ENCODE assay signal across 5 cellular contexts in genomic region chr10:129647563-129647962, GRCh38.
TF ChIP-seq lines count a peak whose summit lies in the region.

No MANE protein-coding gene starts in this region.

TF ChIP-seq in SK-N-SH, 30 proteins besides CTCF, POLR2A, EP300 and RAD21:
- TF ChIP-seq GABPA (IDR thresholded peaks at IDR 0.05; ENCODE audit: low read depth), result no peak
- TF ChIP-seq RFX5 (IDR thresholded peaks at IDR 0.05; ENCODE audit: low read length), result peak; percentile 95
TF ChIP-seq in SK-N-SH: peak in this region for 1.

TF ChIP-seq in SK-N-SH treated with all-trans-retinoic acid at 6 μM for 48 hours, 23 proteins besides CTCF, POLR2A, EP300 and RAD21 (continues in another document):
- TF ChIP-seq ZNF70 (CRISPR knock-in tag; IDR thresholded peaks at IDR 0.05) (no peak), TOX (CRISPR knock-in tag; IDR thresholded peaks at IDR 0.05; ENCODE audit: borderline replicate concordance) (no peak), ARNTL (CRISPR knock-in tag; IDR thresholded peaks at IDR 0.05; ENCODE audit: borderline replicate concordance, low read depth) (no peak), POU6F1 (CRISPR knock-in tag; IDR thresholded peaks at IDR 0.05; ENCODE audit: borderline replicate concordance, low read depth) (no peak), ZNF8 (CRISPR knock-in tag; IDR thresholded peaks at IDR 0.05) (no peak), PATZ1 (CRISPR knock-in tag; IDR thresholded peaks at IDR 0.05; ENCODE audit: borderline replicate concordance) (no peak), OSR1 (CRISPR knock-in tag; IDR thresholded peaks at IDR 0.05) (no peak)

TF ChIP-seq in A549, 52 proteins besides CTCF, POLR2A, EP300 and RAD21:
- TF ChIP-seq TP53 (CRISPR knock-in tag; IDR thresholded peaks at IDR 0.05) (no peak), RFX5 (IDR thresholded peaks at IDR 0.05) (0 out of 2 replicates have a peak, but pooled peaks have one; percentile 40), CHD4 (IDR thresholded peaks at IDR 0.05; ENCODE audit: borderline replicate concordance) (no peak), SREBF2 (IDR thresholded peaks at IDR 0.05) (no peak), USF2 (IDR thresholded peaks at IDR 0.05) (no peak)

TF ChIP-seq in H1, 55 proteins besides CTCF, POLR2A, EP300 and RAD21:
- no peak for TF ChIP-seq NANOG (IDR thresholded peaks at IDR 0.05; ENCODE audit: insufficient read depth, low read depth, low read length, poor library complexity, severe bottlenecking)
- peak; percentile 57; the same call in 1 of the 2 replicates for TF ChIP-seq RFX5 (IDR thresholded peaks at IDR 0.05; ENCODE audit: borderline replicate concordance, low read depth, low read length)

TF ChIP-seq in neural cell, 6 proteins besides CTCF, POLR2A, EP300 and RAD21:
- no peak for TF ChIP-seq REST (IDR thresholded peaks at IDR 0.05; ENCODE audit: borderline replicate concordance)
- TF ChIP-seq EZH2 (IDR thresholded peaks at IDR 0.05; ENCODE audit: borderline replicate concordance, insufficient read depth, low read length, poor library complexity, severe bottlenecking), result no peak
- no peak for TF ChIP-seq MXI1 (conservative IDR thresholded peaks at IDR 0.05; ENCODE audit: poor library complexity, severe bottlenecking)
- no peak for TF ChIP-seq POLR2AphosphoS5 (IDR thresholded peaks at IDR 0.05)
- no peak for TF ChIP-seq SMC3 (conservative IDR thresholded peaks at IDR 0.05; ENCODE audit: poor library complexity)
- TF ChIP-seq TAF1 (IDR thresholded peaks at IDR 0.05; ENCODE audit: low read depth), result no peak
